ENCODE assay signal across 13 cellular contexts in the genomic region with DNA sequence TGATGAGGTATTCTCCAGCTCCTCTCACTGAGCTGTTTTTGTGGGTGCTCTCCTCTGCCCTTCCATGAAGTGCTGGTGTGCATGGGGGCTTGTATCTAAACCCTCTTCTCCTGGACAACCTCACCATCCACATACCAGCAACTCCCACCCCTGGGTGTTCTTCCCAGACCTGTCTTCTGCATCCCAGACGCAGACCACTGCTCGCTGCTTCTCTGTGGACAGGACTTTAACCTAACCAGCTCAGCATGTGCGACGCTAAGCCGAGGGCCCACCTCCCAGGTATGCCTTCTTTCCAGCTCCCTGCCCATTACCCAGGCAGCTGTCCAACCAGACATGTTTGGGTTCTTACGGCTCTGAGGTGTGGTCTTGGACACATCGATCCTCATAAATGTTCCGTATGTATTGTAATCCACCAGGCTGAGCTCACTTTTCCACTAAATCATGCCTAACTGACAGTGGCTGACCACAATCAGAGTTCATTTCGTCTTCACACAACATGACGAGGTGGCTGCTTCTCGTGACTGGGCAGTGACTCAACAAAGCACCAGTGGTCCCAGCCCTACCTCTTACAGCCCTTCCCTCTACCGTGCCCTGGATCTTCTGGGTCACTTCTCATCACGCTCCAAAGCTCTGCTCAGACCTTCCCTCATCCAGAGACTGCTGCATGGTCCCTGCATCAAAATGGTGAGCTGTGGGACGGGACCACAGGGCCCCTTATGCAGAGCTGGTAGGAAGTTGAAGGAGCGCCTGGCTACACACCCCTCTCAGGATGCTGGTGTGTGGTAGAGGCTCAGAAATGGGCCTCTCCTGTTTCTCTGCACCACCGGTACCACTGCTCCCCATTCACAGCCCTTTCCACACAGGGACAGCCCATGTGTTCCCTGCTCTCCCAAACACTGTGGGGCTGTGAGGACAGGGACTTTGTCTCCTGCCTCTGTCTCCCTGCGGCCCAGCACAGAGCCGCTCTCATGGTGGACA. TPM values are rescaled to one million over a fixed set of nuclear protein-coding genes. Genes with fewer than 3 reads are reported as not detected.
DNase-seq lines count a peak whose midpoint lies in the region; ATAC-seq, FAIRE-seq and TF ChIP-seq lines count a peak whose summit lies in the region.
"Had no signal": no experiment of that assay in that cellular context is flagged by ENCODE, and none has a peak within 500 bp of the region (broad histone marks: within the 10 kb centered on the region; RNA-seq: fewer than 3 reads in every experiment).

No MANE protein-coding gene starts in this region.

- no peak for TF ChIP-seq POLR2A in gastrocnemius medialis (IDR thresholded peaks at IDR 0.05)

- intact Hi-C loops in pancreas (cut with DNase I), result no loop called here
- intact Hi-C loops in gastrocnemius medialis (cut with DNase I; ENCODE audit: low total_unique reads), result no loop called here

- peaks cover 0 to 2% (median 0%) of the 10 kb centered on the region in 3 donors for H3K4me1 ChIP-seq in pancreas
- no peaks in the 10 kb centered on the region for H3K4me1 ChIP-seq in gastrocnemius medialis
- H3K4me1 ChIP-seq: suprapubic skin had no signal

- 87 to 92% methylated on average over 18 of the region's 18 CpGs for WGBS in pancreas, 2 donors

- H3K36me3 ChIP-seq in pancreas, result no peaks in the 10 kb centered on the region
- no peaks in the 10 kb centered on the region for H3K36me3 ChIP-seq in gastrocnemius medialis
- H3K36me3 ChIP-seq: suprapubic skin had no signal

- no peak overlapping the region for H3K27ac ChIP-seq in pancreas
- H3K27ac ChIP-seq in gastrocnemius medialis, result no peak overlapping the region
- H3K27ac ChIP-seq: suprapubic skin had no signal

- in situ Hi-C loops in gastrocnemius medialis (cut with MboI; ENCODE audit: low sequenced_read_pairs in 4 of 4), result no loop called here

- no peaks in the 10 kb centered on the region for H3K27me3 ChIP-seq in pancreas
- H3K27me3 ChIP-seq in gastrocnemius medialis, result no peaks in the 10 kb centered on the region
- H3K27me3 ChIP-seq: suprapubic skin had no signal

- TF ChIP-seq CTCF in epithelial cell of proximal tubule (conservative IDR thresholded peaks at IDR 0.05; ENCODE audit: low read depth, low read length) (no peak), pancreas (IDR thresholded peaks at IDR 0.05) (no peak), gastrocnemius medialis (IDR thresholded peaks at IDR 0.05 in 4 of 5, conservative IDR thresholded peaks at IDR 0.05 in 1 of 5) (no peak)

- DNase-seq in GM03348 (ENCODE audit: low spot score) (peak; percentile 38), OCI-M1 (lab: John Stamatoyannopoulos, UW) (peak; percentile 44), epithelial cell of proximal tubule (ENCODE audit: low read depth) (peak; percentile 73), pancreas (peak in 4 of 6 donors; percentile 9 to 35 (median 14)), gastrocnemius medialis (no peak), NCI-H2107 treated with DMSO at 0.1 percent for 48 hours (lab: John Stamatoyannopoulos, UW; ENCODE audit: unreplicated experiment) (no peak)
- DNase-seq in effector CD8-positive, alpha-beta T cell (lab: John Stamatoyannopoulos, UW), result no peak
- DNase-seq: NCI-H187; occipital lobe; stimulated activated CD4-positive, alpha-beta T cell treated with anti-CD3 and anti-CD28 coated beads, Interleukin-4, amount 100 ng/mL, for 4 hours had no signal

- H3K9me3 ChIP-seq in pancreas (no peaks in the 10 kb centered on the region), gastrocnemius medialis (no peaks in the 10 kb centered on the region)
- H3K9me3 ChIP-seq: suprapubic skin had no signal

- ATAC-seq in pancreas (no peak), GM21423 (IDR thresholded peaks at IDR 0.05; ENCODE audit: unreplicated experiment) (no peak), gastrocnemius medialis (no peak)

- no peak for FAIRE-seq in pancreas (lab: Jason Lieb, UNC)
- FAIRE-seq: D721Med had no signal

- H3K4me3 ChIP-seq in epithelial cell of proximal tubule (ENCODE audit: low read depth, low read length), result no peak overlapping the region
- no peak overlapping the region for H3K4me3 ChIP-seq in pancreas
- H3K4me3 ChIP-seq in gastrocnemius medialis, result no peak overlapping the region
- H3K4me3 ChIP-seq: suprapubic skin had no signal

RNA-seq across cellular contexts. Expression of gene PTGES2, which starts 9.6 kb away (rescaled TPM):
- total RNA-seq in epithelial cell of proximal tubule, result 58.5 and 91.0 TPM in 2 replicates
- 10 to 100 TPM; 25.4 to 43.1 (median 34.2) TPM for total RNA-seq in pancreas
- polyA plus RNA-seq in pancreas, result 10 to 100 TPM; 66.0 to 78.5 TPM
- 100 to 1,000 TPM in 3 of 4 donors, 10 to 100 TPM in 1; 95.2 to 266 (median 155) TPM for total RNA-seq in gastrocnemius medialis

RNA-seq across cellular contexts. Expression of gene LCN2, which starts 12.1 kb away (rescaled TPM):
- 45.7 and 106 TPM in 2 replicates for total RNA-seq in epithelial cell of proximal tubule
- 100 to 1,000 TPM in 1 of 6 donors, 10 to 100 TPM in 3, 1 to 10 TPM in 2; 6.3 to 158 (median 45.7) TPM for total RNA-seq in pancreas
- polyA plus RNA-seq in pancreas, result 10 to 100 TPM; 46.8 to 75.1 TPM
- under 1 TPM in 1 of 4 donors, not detected in 3; 1.00 TPM for total RNA-seq in gastrocnemius medialis
- total RNA-seq: occipital lobe had no signal

RNA-seq across cellular contexts. Expression of gene BBLN, which starts 23.0 kb away (rescaled TPM):
- 194 and 269 TPM in 2 replicates for total RNA-seq in epithelial cell of proximal tubule
- total RNA-seq in pancreas, result 10 to 100 TPM; 23.1 to 38.3 (median 30.9) TPM
- polyA plus RNA-seq in pancreas, result 100 to 1,000 TPM in 1 of 2 donors, 10 to 100 TPM in 1; 86.1 to 133 TPM
- 100 to 1,000 TPM in 3 of 4 donors, 10 to 100 TPM in 1; 73.5 to 145 (median 132) TPM for total RNA-seq in gastrocnemius medialis

RNA-seq across cellular contexts. Expression of gene CIZ1, which starts 54.3 kb away (rescaled TPM):
- total RNA-seq in epithelial cell of proximal tubule (56.7 and 76.7 TPM in 2 replicates), pancreas (10 to 100 TPM; 66.1 to 87.9 (median 78.0) TPM), gastrocnemius medialis (10 to 100 TPM; 47.8 to 61.3 (median 53.0) TPM)
- 10 to 100 TPM; 56.5 to 80.1 TPM for polyA plus RNA-seq in pancreas

Comparison
In these comparisons a context has a peak if more than half of its experiments do, and no peak if none do; other contexts are left out.
1. DNase-seq: peak in GM03348 (single experiment), OCI-M1 (single experiment), epithelial cell of proximal tubule (single experiment) and pancreas (4 of 6); none in gastrocnemius medialis (0 of 2), effector CD8-positive, alpha-beta T cell (single experiment) and NCI-H2107 treated with DMSO at 0.1 percent for 48 hours (single experiment).